In the genomic region with DNA sequence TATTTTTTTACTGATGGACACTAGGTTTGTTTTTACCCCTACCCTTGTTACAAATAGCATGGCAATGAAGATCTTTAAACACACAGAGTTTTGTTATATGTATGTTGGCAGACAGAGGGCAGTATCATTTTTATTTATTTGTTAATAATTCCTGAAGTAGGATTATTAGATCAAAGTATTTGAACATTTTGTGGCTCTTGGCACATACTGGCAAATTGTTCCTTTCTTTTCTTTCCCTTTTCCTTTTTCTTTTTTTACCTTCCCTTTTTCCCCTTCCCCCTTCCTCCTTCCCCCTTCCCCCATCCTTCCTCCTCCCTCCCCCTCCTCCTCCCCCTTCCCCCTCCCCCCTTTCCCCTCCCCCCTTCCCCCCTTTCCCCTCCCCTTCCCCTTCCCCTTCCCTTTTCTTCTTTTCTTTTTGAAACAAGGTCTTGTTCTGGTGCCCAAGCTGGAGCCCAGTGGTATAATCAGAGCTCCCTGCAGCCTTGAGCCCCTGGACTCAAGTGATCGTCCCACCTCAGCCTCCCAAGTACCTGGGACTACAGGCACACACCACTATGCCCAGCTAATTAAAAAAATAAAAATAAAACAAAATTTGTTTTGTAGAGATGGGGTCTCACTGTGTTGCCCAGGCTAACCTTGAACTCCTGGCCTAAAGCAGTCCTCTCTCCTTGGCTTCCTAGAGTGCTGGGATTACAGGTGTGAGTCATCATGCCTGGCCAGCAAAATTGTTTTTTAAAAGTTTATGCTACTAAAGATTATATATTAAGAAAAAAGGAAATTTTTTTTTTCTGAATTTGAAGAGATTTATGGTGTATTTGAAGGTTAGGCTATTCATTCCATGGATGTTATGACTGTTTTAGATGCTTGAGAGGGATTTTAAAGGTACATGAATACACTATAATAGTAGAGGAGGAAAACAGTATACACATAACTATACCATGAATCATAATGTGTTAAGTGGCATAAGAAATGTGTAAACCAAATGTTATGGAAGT, we compare ENCODE assay signal across 1 cellular context.
TF ChIP-seq lines count a peak whose summit lies in the region.

No MANE protein-coding gene starts in this region.

TF ChIP-seq in K562, 482 proteins besides CTCF, POLR2A, EP300 and RAD21 (continued from another document):
- 0 out of 2 replicates have a peak, but pooled peaks have one; percentile 11 for TF ChIP-seq FOSL1 (tag; conservative IDR thresholded peaks at IDR 0.05)
- TF ChIP-seq POLR2G (IDR thresholded peaks at IDR 0.05; ENCODE audit: low read depth, low read length): no peak
- peak; percentile 20 for TF ChIP-seq RBM25 (IDR thresholded peaks at IDR 0.05; ENCODE audit: low read depth, low read length, severe bottlenecking)
- TF ChIP-seq ATF3 (IDR thresholded peaks at IDR 0.05): peak; percentile 15; the same call in 1 of the 2 replicates
- no peak for TF ChIP-seq ATF3 (CRISPR knock-in tag; conservative IDR thresholded peaks at IDR 0.05)
- peak; percentile 86 for TF ChIP-seq PCBP2 (IDR thresholded peaks at IDR 0.05; ENCODE audit: low read depth, low read length, poor library complexity, severe bottlenecking)
- peak; percentile 87 for TF ChIP-seq ZNF121 (CRISPR knock-in tag; conservative IDR thresholded peaks at IDR 0.05)
- peak; percentile 49 for TF ChIP-seq DACH1 (IDR thresholded peaks at IDR 0.05; ENCODE audit: partially characterized antibody)
- peak; percentile 90 for TF ChIP-seq HNRNPK (IDR thresholded peaks at IDR 0.05; ENCODE audit: low read depth, low read length, poor library complexity, severe bottlenecking)
- no peak for TF ChIP-seq DLX4 (CRISPR knock-in tag; IDR thresholded peaks at IDR 0.05)
- no peak for TF ChIP-seq FOXA1 (IDR thresholded peaks at IDR 0.05; ENCODE audit: borderline replicate concordance)
